In genomic region chr4:3384391-3384770, GRCh38 we compare ENCODE assay signal across 15 cellular contexts.
DNase-seq lines count a peak whose midpoint lies in the region; ATAC-seq lines count a peak whose summit lies in the region.
"Had no signal": no experiment of that assay in that cellular context is flagged by ENCODE, and none has a peak within 500 bp of the region (broad histone marks: within the 10 kb centered on the region; RNA-seq: fewer than 3 reads in every experiment).

No MANE protein-coding gene starts in this region.

- H3K27ac ChIP-seq in caudate nucleus (ENCODE audit: low read depth, low read length) = peak overlapping the region; percentile 90
- peak overlapping the region; percentile 38 to 98 (median 91) for H3K27ac ChIP-seq in skin epidermis

- peak overlapping the region; percentile 6 to 48 (median 24) for H3K4me3 ChIP-seq in skin epidermis
- H3K4me3 ChIP-seq: GM12878 had no signal

- no peak for ATAC-seq in GM21447 (IDR thresholded peaks at IDR 0.05; ENCODE audit: unreplicated experiment)
- ATAC-seq: GM12878 had no signal

- DNase-seq in CD1c-positive myeloid dendritic cell (ENCODE audit: extremely low spot score) (peak; percentile 15), caudate nucleus (lab: John Stamatoyannopoulos, UW) (no peak), kidney tubule cell (ENCODE audit: low spot score) (peak; percentile 48), pons (ENCODE audit: low spot score) (no peak), NCI-H748 (lab: John Stamatoyannopoulos, UW; ENCODE audit: unreplicated experiment) (no peak)
- DNase-seq in stimulated activated CD4-positive, alpha-beta T cell treated with anti-CD3 and anti-CD28 coated beads, Interleukin-12 subunit alpha, Interleukin-12 subunit beta, amount 100 ng/mL, for 4 hours = no peak
- DNase-seq: foreskin fibroblast; H9; NCI-H2081; NCI-H526 treated with DMSO at 0.1 percent for 48 hours; stimulated activated CD4-positive, alpha-beta T cell treated with anti-CD3 and anti-CD28 coated beads, Interleukin-4, amount 100 ng/mL, for 24 hours; SW 1271 had no signal

Comparison
In these comparisons a context has a peak if more than half of its experiments do, and no peak if none do; other contexts are left out.
1. DNase-seq: peak in CD1c-positive myeloid dendritic cell (single experiment) and kidney tubule cell (single experiment); none in caudate nucleus (0 of 61), pons (single experiment), NCI-H748 (single experiment) and stimulated activated CD4-positive, alpha-beta T cell treated with anti-CD3 and anti-CD28 coated beads, Interleukin-12 subunit alpha, Interleukin-12 subunit beta, amount 100 ng/mL, for 4 hours (single experiment).